ENCODE assay signal across 8 cellular contexts in the genomic region with DNA sequence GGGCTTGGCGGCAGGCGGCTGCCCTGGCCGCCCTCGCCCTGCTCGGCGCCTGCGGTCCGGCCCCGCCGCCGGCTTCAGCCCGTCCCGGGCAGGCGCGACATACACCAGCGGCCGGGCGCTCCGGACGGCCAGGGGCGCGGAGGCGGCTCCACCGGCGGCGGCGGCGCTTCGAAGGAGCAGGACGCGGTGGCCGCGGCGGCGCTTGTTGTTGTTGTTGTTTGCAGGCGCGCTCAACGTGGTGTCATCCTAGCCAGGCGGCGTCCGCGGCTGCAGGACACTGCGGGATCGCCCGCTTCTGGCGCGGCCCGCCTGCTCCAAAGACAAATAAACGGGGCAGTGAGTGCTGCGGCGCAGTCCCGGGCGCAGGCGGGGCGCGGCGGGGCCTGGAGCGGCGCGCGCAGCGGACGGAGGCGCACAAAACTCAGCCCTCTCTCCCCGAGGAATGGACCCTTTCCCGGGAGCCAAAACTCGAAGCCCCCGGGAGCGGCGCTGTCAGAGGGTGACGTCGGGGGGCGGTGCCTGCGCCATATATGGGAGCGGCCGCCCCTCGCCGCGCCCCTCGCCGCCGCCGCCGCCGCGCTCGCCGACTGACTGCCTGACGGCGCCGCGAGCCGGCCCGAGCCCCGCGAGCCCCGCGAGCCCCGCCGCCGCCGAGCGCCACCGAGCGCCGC. TPM values are rescaled to one million over a fixed set of nuclear protein-coding genes. Genes with fewer than 3 reads are reported as not detected.
DNase-seq lines count a peak whose midpoint lies in the region; ATAC-seq and TF ChIP-seq lines count a peak whose summit lies in the region.

A gene with protein sequence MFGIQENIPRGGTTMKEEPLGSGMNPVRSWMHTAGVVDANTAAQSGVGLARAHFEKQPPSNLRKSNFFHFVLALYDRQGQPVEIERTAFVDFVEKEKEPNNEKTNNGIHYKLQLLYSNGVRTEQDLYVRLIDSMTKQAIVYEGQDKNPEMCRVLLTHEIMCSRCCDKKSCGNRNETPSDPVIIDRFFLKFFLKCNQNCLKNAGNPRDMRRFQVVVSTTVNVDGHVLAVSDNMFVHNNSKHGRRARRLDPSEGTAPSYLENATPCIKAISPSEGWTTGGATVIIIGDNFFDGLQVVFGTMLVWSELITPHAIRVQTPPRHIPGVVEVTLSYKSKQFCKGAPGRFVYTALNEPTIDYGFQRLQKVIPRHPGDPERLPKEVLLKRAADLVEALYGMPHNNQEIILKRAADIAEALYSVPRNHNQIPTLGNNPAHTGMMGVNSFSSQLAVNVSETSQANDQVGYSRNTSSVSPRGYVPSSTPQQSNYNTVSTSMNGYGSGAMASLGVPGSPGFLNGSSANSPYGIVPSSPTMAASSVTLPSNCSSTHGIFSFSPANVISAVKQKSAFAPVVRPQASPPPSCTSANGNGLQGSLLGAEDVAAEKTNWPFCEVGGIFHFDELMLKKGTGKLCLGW (minus strand): TSS at position 444 of the 671 bp plus-strand sequence. CDS start 506 bp downstream, outside the sequence.

- peaks cover 0 to 75% (median 4%) of the 10 kb centered on the region in 3 donors for H3K27me3 ChIP-seq in psoas muscle (ENCODE audit: insufficient read depth in 3 of 3, low read length in 2 of 3)

- peak within 1 kb of the TSS; percentile 68 for H3K4me3 Mint-ChIP-seq in activated naive CD8-positive, alpha-beta T cell treated with anti-CD3 and anti-CD28 coated beads, Interleukin-2, amount 10 ng/mL, durations not matched to agents 7 days and 5 days

- TF ChIP-seq CTCF in GM10266 (IDR thresholded peaks at IDR 0.05; ENCODE audit: control insufficient read depth, insufficient read depth, low read depth, missing control alignments) = no peak
- TF ChIP-seq CTCF in psoas muscle (IDR thresholded peaks at IDR 0.05) = no peak

- H3K27me3 Mint-ChIP-seq in activated naive CD8-positive, alpha-beta T cell treated with anti-CD3 and anti-CD28 coated beads, Interleukin-2, amount 10 ng/mL, durations not matched to agents 7 days and 5 days = peaks cover 62% of the 10 kb centered on the region

- peak within 1 kb of the TSS; percentile 83 for H3K4me3 ChIP-seq in psoas muscle

- intact Hi-C loops in left cardiac atrium (cut with DNase I) = loop anchor here in 1 of 2 donors (5.0 kb wide), 1 partner anchor 72 kb away; no protein-coding TSS in a partner anchor
- intact Hi-C loops in psoas muscle (cut with DNase I) = no loop called here

- peaks cover 2% of the 10 kb centered on the region for H3K36me3 Mint-ChIP-seq in activated naive CD8-positive, alpha-beta T cell treated with anti-CD3 and anti-CD28 coated beads, Interleukin-2, amount 10 ng/mL, durations not matched to agents 7 days and 5 days

- H3K27ac ChIP-seq in psoas muscle = peak within 1 kb of the TSS; percentile 94

- H3K36me3 ChIP-seq in psoas muscle (ENCODE audit: insufficient read depth in 1 of 2, low read depth in 1 of 2) = peaks cover 0 to 4% of the 10 kb centered on the region in 2 donors

- DNase-seq in GM10266 (ENCODE audit: extremely low spot score) (peak; percentile 57), NCI-H446 (lab: John Stamatoyannopoulos, UW) (peak; percentile 53 to 86), left cardiac atrium (peak; percentile 89), psoas muscle (peak; percentile 91 to 95)
- peak; percentile 68 for DNase-seq in activated naive CD8-positive, alpha-beta T cell treated with anti-CD3 and anti-CD28 coated beads, Interleukin-2, amount 10 ng/mL, durations not matched to agents 7 days and 5 days

- peak; percentile 67 for ATAC-seq in activated naive CD8-positive, alpha-beta T cell treated with anti-CD3 and anti-CD28 coated beads, Interleukin-2, amount 10 ng/mL, durations not matched to agents 7 days and 5 days (ENCODE audit: low read depth)
- ATAC-seq in left cardiac atrium (peak; percentile 84 to 86), psoas muscle (peak; percentile 73 to 83 (median 81)), HG02610 (IDR thresholded peaks at IDR 0.05; ENCODE audit: unreplicated experiment) (no peak), GM19397 (IDR thresholded peaks at IDR 0.05; ENCODE audit: unreplicated experiment) (no peak), HG03095 (IDR thresholded peaks at IDR 0.05; ENCODE audit: unreplicated experiment) (no peak)

- H3K27ac Mint-ChIP-seq in activated naive CD8-positive, alpha-beta T cell treated with anti-CD3 and anti-CD28 coated beads, Interleukin-2, amount 10 ng/mL, durations not matched to agents 7 days and 5 days = peak within 1 kb of the TSS; percentile 58

- peaks cover 4% of the 10 kb centered on the region for H3K4me1 ChIP-seq in psoas muscle

- 0 to 1% (median 0%) methylated on average over 46 to 106 of the region's 106 CpGs for WGBS in psoas muscle, 3 donors

- peaks cover 12% of the 10 kb centered on the region for H3K4me1 Mint-ChIP-seq in activated naive CD8-positive, alpha-beta T cell treated with anti-CD3 and anti-CD28 coated beads, Interleukin-2, amount 10 ng/mL, durations not matched to agents 7 days and 5 days

- H3K9me3 ChIP-seq in psoas muscle = no peaks in the 10 kb centered on the region

- POLR2A ChIA-PET in activated naive CD8-positive, alpha-beta T cell treated with anti-CD3 and anti-CD28 coated beads, Interleukin-2, amount 10 ng/mL, durations not matched to agents 7 days and 5 days (lab: Charles Lee) = no interaction called here

- H3K9me3 Mint-ChIP-seq in activated naive CD8-positive, alpha-beta T cell treated with anti-CD3 and anti-CD28 coated beads, Interleukin-2, amount 10 ng/mL, durations not matched to agents 7 days and 5 days = no peaks in the 10 kb centered on the region

RNA-seq across cellular contexts. Expression of the gene that starts here (rescaled TPM):
- not detected for total RNA-seq in activated naive CD8-positive, alpha-beta T cell treated with anti-CD3 and anti-CD28 coated beads, Interleukin-2, amount 10 ng/mL, durations not matched to agents 7 days and 5 days
- total RNA-seq in left cardiac atrium (10 to 100 TPM in 1 of 2 donors, 1 to 10 TPM in 1; 6.0 to 10.1 TPM), psoas muscle (1 to 10 TPM; 4.5 to 8.5 (median 5.9) TPM)
- 10 to 100 TPM in 1 of 3 donors, 1 to 10 TPM in 2; 3.2 to 10.1 (median 3.4) TPM for polyA plus RNA-seq in psoas muscle

Comparison
In these comparisons a context has a peak if more than half of its experiments do, and no peak if none do; other contexts are left out.
1. RNA of the gene that starts here (total RNA-seq): 6.0 to 10.1 TPM in left cardiac atrium and 4.5 to 8.5 TPM in psoas muscle; not detected in activated naive CD8-positive, alpha-beta T cell treated with anti-CD3 and anti-CD28 coated beads, Interleukin-2, amount 10 ng/mL, durations not matched to agents 7 days and 5 days; every median in the first group is over 4 times any median in the second.
2. Peak in DNase-seq and ATAC-seq in activated naive CD8-positive, alpha-beta T cell treated with anti-CD3 and anti-CD28 coated beads, Interleukin-2, amount 10 ng/mL, durations not matched to agents 7 days and 5 days; RNA of the gene not detected or under 1 TPM.
3. ATAC-seq: peak in left cardiac atrium (2 of 2) and psoas muscle (4 of 4); none in HG02610 (single experiment), GM19397 (single experiment) and HG03095 (single experiment).
4. Peak in every context shown above with its lines, with median percentiles within 50 percentile points of each other: DNase-seq.